In the genomic region with DNA sequence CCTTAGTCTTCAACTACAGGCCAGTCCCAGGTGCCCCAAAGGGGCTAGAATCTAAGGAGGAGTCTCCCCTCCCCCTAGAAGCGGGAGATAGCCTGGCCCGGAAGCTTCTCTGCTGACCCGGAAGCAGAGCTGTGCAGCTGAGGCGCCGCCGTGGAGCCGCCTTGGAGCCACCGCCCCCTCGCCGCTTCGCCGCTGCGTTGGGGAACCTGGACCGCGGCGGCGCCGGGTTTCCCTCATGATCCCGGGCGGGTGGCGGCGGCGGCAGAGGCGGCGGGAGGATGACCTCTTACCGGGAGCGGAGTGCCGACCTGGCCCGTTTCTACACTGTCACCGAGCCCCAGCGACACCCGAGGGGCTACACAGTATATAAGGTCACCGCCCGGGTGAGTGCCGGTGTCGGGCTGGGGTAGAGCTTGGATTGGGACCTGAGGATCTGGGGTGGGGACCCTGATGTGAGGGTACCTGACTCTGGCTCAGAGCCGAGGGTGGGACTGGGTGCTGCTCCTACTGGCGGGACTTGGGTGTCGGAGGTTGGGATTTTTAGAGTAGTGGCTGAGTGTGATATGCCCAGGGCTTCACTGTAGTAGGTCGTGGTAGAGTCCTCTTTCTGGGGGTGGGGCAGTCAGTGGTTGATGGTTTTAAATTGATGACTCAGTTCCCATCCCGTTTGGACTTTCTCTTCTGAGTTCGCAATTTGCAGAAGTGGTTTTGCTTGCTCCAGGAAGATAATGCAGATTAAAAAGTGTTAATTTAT, we compare ENCODE assay signal across 8 cellular contexts. TPM values are rescaled to one million over a fixed set of nuclear protein-coding genes. Genes with fewer than 3 reads are reported as not detected.
DNase-seq lines count a peak whose midpoint lies in the region; ATAC-seq lines count a peak whose summit lies in the region.

A gene with protein sequence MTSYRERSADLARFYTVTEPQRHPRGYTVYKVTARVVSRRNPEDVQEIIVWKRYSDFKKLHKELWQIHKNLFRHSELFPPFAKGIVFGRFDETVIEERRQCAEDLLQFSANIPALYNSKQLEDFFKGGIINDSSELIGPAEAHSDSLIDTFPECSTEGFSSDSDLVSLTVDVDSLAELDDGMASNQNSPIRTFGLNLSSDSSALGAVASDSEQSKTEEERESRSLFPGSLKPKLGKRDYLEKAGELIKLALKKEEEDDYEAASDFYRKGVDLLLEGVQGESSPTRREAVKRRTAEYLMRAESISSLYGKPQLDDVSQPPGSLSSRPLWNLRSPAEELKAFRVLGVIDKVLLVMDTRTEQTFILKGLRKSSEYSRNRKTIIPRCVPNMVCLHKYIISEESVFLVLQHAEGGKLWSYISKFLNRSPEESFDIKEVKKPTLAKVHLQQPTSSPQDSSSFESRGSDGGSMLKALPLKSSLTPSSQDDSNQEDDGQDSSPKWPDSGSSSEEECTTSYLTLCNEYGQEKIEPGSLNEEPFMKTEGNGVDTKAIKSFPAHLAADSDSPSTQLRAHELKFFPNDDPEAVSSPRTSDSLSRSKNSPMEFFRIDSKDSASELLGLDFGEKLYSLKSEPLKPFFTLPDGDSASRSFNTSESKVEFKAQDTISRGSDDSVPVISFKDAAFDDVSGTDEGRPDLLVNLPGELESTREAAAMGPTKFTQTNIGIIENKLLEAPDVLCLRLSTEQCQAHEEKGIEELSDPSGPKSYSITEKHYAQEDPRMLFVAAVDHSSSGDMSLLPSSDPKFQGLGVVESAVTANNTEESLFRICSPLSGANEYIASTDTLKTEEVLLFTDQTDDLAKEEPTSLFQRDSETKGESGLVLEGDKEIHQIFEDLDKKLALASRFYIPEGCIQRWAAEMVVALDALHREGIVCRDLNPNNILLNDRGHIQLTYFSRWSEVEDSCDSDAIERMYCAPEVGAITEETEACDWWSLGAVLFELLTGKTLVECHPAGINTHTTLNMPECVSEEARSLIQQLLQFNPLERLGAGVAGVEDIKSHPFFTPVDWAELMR (plus strand): TSS at position 115 of the 754 bp plus-strand sequence. CDS start 164 bp downstream, at position 279.

- H3K9ac ChIP-seq in endocrine pancreas (ENCODE audit: control insufficient read depth, insufficient read depth, low read length), result peak within 1 kb of the TSS; percentile 76

- ATAC-seq in GM19468 (IDR thresholded peaks at IDR 0.05; ENCODE audit: extremely low read depth, unreplicated experiment), result peak; percentile 91

- H3K27me3 ChIP-seq in endocrine pancreas (ENCODE audit: control insufficient read depth, insufficient read depth, low read length), result no peaks in the 10 kb centered on the region

- no peaks in the 10 kb centered on the region for H3K36me3 ChIP-seq in endocrine pancreas (ENCODE audit: control insufficient read depth, insufficient read depth, low read length)

- DNase-seq in COLO829 (ENCODE audit: low spot score) (peak; percentile 87), HS-27A (ENCODE audit: low read depth) (peak; percentile 51), NOMO-1 treated with DMSO at 0.1 percent for 48 hours (lab: John Stamatoyannopoulos, UW; ENCODE audit: unreplicated experiment) (peak; percentile 83), mesenteric fat pad (ENCODE audit: low spot score) (peak; percentile 95)
- DNase-seq in activated CD8-positive, alpha-beta memory T cell treated with anti-CD3 and anti-CD28 coated beads for 48 hours (ENCODE audit: low read depth in 2 of 3, low spot score in 2 of 3), result peak; percentile 43 to 68 (median 61)
- peak; percentile 72 for DNase-seq in stimulated activated CD8-positive, alpha-beta memory T cell treated with anti-CD3 and anti-CD28 coated beads, Interleukin-15, amount 100 ng/mL, for 1 hour (ENCODE audit: low read depth)

- no peaks in the 10 kb centered on the region for H3K9me3 ChIP-seq in endocrine pancreas (ENCODE audit: control insufficient read depth, low read length)

- peak within 1 kb of the TSS; percentile 97 for H3K4me3 ChIP-seq in endocrine pancreas (ENCODE audit: control insufficient read depth, insufficient read depth, low read length)

- peaks cover 5% of the 10 kb centered on the region for H3K4me1 ChIP-seq in endocrine pancreas (ENCODE audit: control insufficient read depth, insufficient read depth, low read length)

RNA-seq across cellular contexts. Expression of the gene that starts here (rescaled TPM):
- total RNA-seq in mesenteric fat pad, result 22.7 TPM

Comparison
In these comparisons a context has a peak if more than half of its experiments do, and no peak if none do; other contexts are left out.
1. Peak in every context shown above with its lines: DNase-seq, ATAC-seq and H3K4me3 ChIP-seq.